ENCODE assay signal across 8 cellular contexts in genomic region chr1:183841550-183841949, GRCh38. TPM values are rescaled to one million over a fixed set of nuclear protein-coding genes. Genes with fewer than 3 reads are reported as not detected.
DNase-seq lines count a peak whose midpoint lies in the region; ATAC-seq and TF ChIP-seq lines count a peak whose summit lies in the region.

No MANE protein-coding gene starts in this region.

- H2AFZ ChIP-seq in PC-3 (ENCODE audit: low read length) = no peak overlapping the region

- peak overlapping the region in 5 of 9 donors; percentile 28 to 90 (median 62) for H3K27ac Mint-ChIP-seq in naive thymus-derived CD4-positive, alpha-beta T cell

- H3K9me3 ChIP-seq in PC-3 (ENCODE audit: low read length) = no peaks in the 10 kb centered on the region
- H3K9me3 ChIP-seq in naive thymus-derived CD4-positive, alpha-beta T cell (ENCODE audit: control insufficient read depth in 2 of 3, low read length in 3 of 3) = no peaks in the 10 kb centered on the region

- DNase-seq in PC-3 (peak; percentile 41), ureter (ENCODE audit: low spot score) (no peak), posterior vena cava (ENCODE audit: low spot score) (no peak)
- no peak for DNase-seq in naive thymus-derived CD4-positive, alpha-beta T cell
- DNase-seq in activated CD4-positive, alpha-beta T cell treated with anti-CD3 and anti-CD28 coated beads for 1 hour = no peak

- H3K27ac ChIP-seq in PC-3 (ENCODE audit: low read length) = peak overlapping the region; percentile 79
- no peak overlapping the region for H3K27ac ChIP-seq in naive thymus-derived CD4-positive, alpha-beta T cell (ENCODE audit: low read depth, low read length)

- no peaks in the 10 kb centered on the region for H4K20me1 ChIP-seq in PC-3 (ENCODE audit: low read length)

- no peaks in the 10 kb centered on the region for H3K27me3 Mint-ChIP-seq in naive thymus-derived CD4-positive, alpha-beta T cell

- peaks cover 0 to 6% (median 0%) of the 10 kb centered on the region in 11 donors for H3K9me3 Mint-ChIP-seq in naive thymus-derived CD4-positive, alpha-beta T cell

- POLR2A ChIA-PET in PC-3 (lab: Charles Lee; ENCODE audit: unreplicated experiment) = no interaction called here
- POLR2A ChIA-PET in naive thymus-derived CD4-positive, alpha-beta T cell (lab: Charles Lee) = interaction anchor here (0.7 kb wide), 1 partner anchor 154 kb away, joined by 3 read pairs; no protein-coding TSS in a partner anchor

- peak; percentile 69 for ATAC-seq in GM18520 (IDR thresholded peaks at IDR 0.05; ENCODE audit: unreplicated experiment)
- ATAC-seq in GM21825 (IDR thresholded peaks at IDR 0.05; ENCODE audit: unreplicated experiment) = peak; percentile 32
- ATAC-seq in PC-3 = 0 out of 2 replicates have a peak, but pooled peaks have one; percentile 24
- no peak for ATAC-seq in naive thymus-derived CD4-positive, alpha-beta T cell
- ATAC-seq in esophagus mucosa = no peak

- CTCF ChIA-PET in PC-3 (lab: Charles Lee) = no interaction called here
- CTCF ChIA-PET in naive thymus-derived CD4-positive, alpha-beta T cell (lab: Charles Lee) = no interaction called here

- no peak overlapping the region for H3K4me3 ChIP-seq in PC-3 (ENCODE audit: low read length)
- H3K4me3 ChIP-seq in naive thymus-derived CD4-positive, alpha-beta T cell (ENCODE audit: low read length) = no peak overlapping the region

- H3K4me1 Mint-ChIP-seq in naive thymus-derived CD4-positive, alpha-beta T cell = peaks cover 5 to 38% (median 20%) of the 10 kb centered on the region in 7 donors

- intact Hi-C loops in PC-3 (cut with micrococcal nuclease) = no loop called here
- intact Hi-C loops in naive thymus-derived CD4-positive, alpha-beta T cell (cut with micrococcal nuclease) = loop anchor here in 1 of 2 donors (5.0 kb wide), 1 partner anchor 249 kb away; the partner anchor contains the start of gene NCF2
- intact Hi-C loops in posterior vena cava (cut with DNase I) = no loop called here

- peaks cover 40% of the 10 kb centered on the region for H3K4me1 ChIP-seq in PC-3 (ENCODE audit: insufficient read depth, low read length)
- H3K4me1 ChIP-seq in naive thymus-derived CD4-positive, alpha-beta T cell (ENCODE audit: control insufficient read depth in 2 of 2, insufficient read depth in 2 of 2, low read length in 2 of 2) = peaks cover 0 to 3% of the 10 kb centered on the region in 2 donors

- H3K36me3 ChIP-seq in PC-3 (ENCODE audit: low read depth, low read length) = no peaks in the 10 kb centered on the region
- no peaks in the 10 kb centered on the region for H3K36me3 ChIP-seq in naive thymus-derived CD4-positive, alpha-beta T cell (ENCODE audit: control insufficient read depth in 2 of 3, insufficient read depth in 3 of 3, low read length in 3 of 3)

- peaks cover 6 to 8% (median 8%) of the 10 kb centered on the region in 5 donors for H3K36me3 Mint-ChIP-seq in naive thymus-derived CD4-positive, alpha-beta T cell

- no peaks in the 10 kb centered on the region for H3K9me2 ChIP-seq in PC-3 (replicated peaks; ENCODE audit: low read length)

- no peaks in the 10 kb centered on the region for H3K79me2 ChIP-seq in PC-3 (ENCODE audit: low read length)

- no peak for TF ChIP-seq CTCF in PC-3 (conservative IDR thresholded peaks at IDR 0.05; ENCODE audit: low read depth, low read length)

- no peak overlapping the region for H3K9ac ChIP-seq in PC-3 (ENCODE audit: low read length)

- H3K27me3 ChIP-seq in PC-3 (ENCODE audit: low read length) = no peaks in the 10 kb centered on the region
- H3K27me3 ChIP-seq in naive thymus-derived CD4-positive, alpha-beta T cell (ENCODE audit: control insufficient read depth in 2 of 2, insufficient read depth in 2 of 2, low read length in 2 of 2) = no peaks in the 10 kb centered on the region

- H3F3A ChIP-seq in PC-3 (ENCODE audit: low read length, unreplicated experiment) = no peaks in the 10 kb centered on the region

- H3K4me2 ChIP-seq in PC-3 (ENCODE audit: low read length) = 0 out of 2 replicates have a peak overlapping the region, but pooled peaks have one; percentile 79

- BruUV-seq in PC-3 (replicated peaks; lab: Mats Ljungman, UMichigan) = no TSS peak

- peak overlapping the region in 4 of 10 donors; percentile 1 to 72 (median 59) for H3K4me3 Mint-ChIP-seq in naive thymus-derived CD4-positive, alpha-beta T cell

RNA-seq across cellular contexts. Expression of gene RGL1, which starts 36.6 kb away (rescaled TPM):
- total RNA-seq in PC-3 (2014; rRNA removed) = 1.5 and 1.9 TPM in 2 replicates
- 1 to 10 TPM in 4 of 5 experiments, under 1 TPM in 1; 0.98 to 6.2 (median 4.0) TPM for total RNA-seq in naive thymus-derived CD4-positive, alpha-beta T cell
- 1 to 10 TPM in 1 of 2 donors, under 1 TPM in 1; 0.90 to 2.6 TPM for polyA plus RNA-seq in naive thymus-derived CD4-positive, alpha-beta T cell
- total RNA-seq in ureter = 20.9 TPM
- total RNA-seq in esophagus mucosa = 3.0 TPM
- total RNA-seq in posterior vena cava = 10 to 100 TPM; 26.3 to 34.0 TPM

Comparison
In these comparisons a context has a peak if more than half of its experiments do, and no peak if none do; other contexts are left out.
1. ATAC-seq: peak in GM18520 (single experiment), GM21825 (single experiment) and PC-3 (single experiment); none in naive thymus-derived CD4-positive, alpha-beta T cell (single experiment) and esophagus mucosa (single experiment).